Comparison of ENCODE assay signal across 19 cellular contexts in genomic region chr3:112682361-112682760, GRCh38. TPM values are rescaled to one million over a fixed set of nuclear protein-coding genes. Genes with fewer than 3 reads are reported as not detected.
DNase-seq lines count a peak whose midpoint lies in the region; TF ChIP-seq lines count a peak whose summit lies in the region.
"Had no signal": no experiment of that assay in that cellular context is flagged by ENCODE, and none has a peak within 500 bp of the region (broad histone marks: within the 10 kb centered on the region; RNA-seq: fewer than 3 reads in every experiment).

No MANE protein-coding gene starts in this region.

- TF ChIP-seq POLR2A in suprapubic skin (IDR thresholded peaks at IDR 0.05): no peak

- H3K4me2 ChIP-seq in GM23248 (ENCODE audit: unreplicated experiment) (peak overlapping the region; percentile 70), fibroblast of lung (ENCODE audit: extremely low read depth, insufficient read depth, low read length) (no peak overlapping the region), skeletal muscle satellite cell (ENCODE audit: low read length) (no peak overlapping the region)

- H2AFZ ChIP-seq in GM23248: peak overlapping the region; percentile 31
- no peak overlapping the region for H2AFZ ChIP-seq in fibroblast of lung (ENCODE audit: low read length)

- WGBS in GM23248 (ENCODE audit: low coverage in 1 of 2, low lambda C conversion rate in 2 of 2, missing lambda C conversion rate in 2 of 2), 2 experiments: 64 to 68% methylated on average over 5 of the region's 5 CpGs
- WGBS in suprapubic skin: 94% methylated on average over 5 of the region's 5 CpGs

- peaks cover 62% of the 10 kb centered on the region for H3F3A ChIP-seq in GM23248 (ENCODE audit: insufficient read depth)

- no peaks in the 10 kb centered on the region for H4K20me1 ChIP-seq in GM23248 (ENCODE audit: insufficient read depth)
- H4K20me1 ChIP-seq in fibroblast of lung (ENCODE audit: control insufficient read depth, extremely low read depth, insufficient read depth, low read length): no peaks in the 10 kb centered on the region

- TF ChIP-seq EP300 in suprapubic skin (IDR thresholded peaks at IDR 0.05): no peak

- DNase-seq in GM23248 (peak; percentile 53), SJSA1 (ENCODE audit: low read depth in 1 of 2, low spot score in 2 of 2) (no peak), fibroblast of lung (ENCODE audit: low read depth in 2 of 2) (peak in 1 of 2 donors; percentile 66), NCI-H1694 (lab: John Stamatoyannopoulos, UW) (no peak), mucosa of gallbladder (ENCODE audit: low spot score) (no peak), suprapubic skin (ENCODE audit: low spot score in 2 of 2) (no peak)
- DNase-seq: activated B cell treated with CpG ODN at 0.5 μM for 24 hours; activated CD4-positive, alpha-beta T cell treated with anti-CD3 and anti-CD28 coated beads, Interleukin-2, amount 50 U/mL, for 4 hours; activated naive CD4-positive, alpha-beta T cell treated with anti-CD3 and anti-CD28 coated beads, Interleukin-2, amount 10 ng/mL, durations not matched to agents 7 days and 5 days; amniotic stem cell; glutamatergic neuron; MM.1S; NCI-H524 treated with DMSO at 0.1 percent for 48 hours; stimulated activated CD4-positive, alpha-beta T cell treated with anti-CD3 and anti-CD28 coated beads, Interleukin-1b, Interleukin-23, amount 100 ng/mL, for 48 hours; T-helper 9 cell had no signal

- H3K79me2 ChIP-seq in GM23248 (ENCODE audit: insufficient read depth): no peaks in the 10 kb centered on the region
- H3K79me2 ChIP-seq in fibroblast of lung (ENCODE audit: control insufficient read depth, insufficient read depth, low read length): no peaks in the 10 kb centered on the region

- H3K4me1 ChIP-seq in GM23248 (ENCODE audit: insufficient read depth) (peaks cover 63% of the 10 kb centered on the region), SJSA1 (replicated peaks) (peaks cover 66% of the 10 kb centered on the region), fibroblast of lung (ENCODE audit: control insufficient read depth, extremely low read depth, insufficient read depth, low read length) (peaks cover 20% of the 10 kb centered on the region), skeletal muscle satellite cell (ENCODE audit: control insufficient read depth, insufficient read depth, low read length) (peaks cover 70% of the 10 kb centered on the region), suprapubic skin (no peaks in the 10 kb centered on the region)

- no peaks in the 10 kb centered on the region for H3K9me2 ChIP-seq in GM23248 (ENCODE audit: insufficient read depth)

- in situ Hi-C loops in GM23248 (cut with MboI): no loop called here

- H3K4me3 ChIP-seq in GM23248: no peak overlapping the region
- no peak overlapping the region for H3K4me3 ChIP-seq in SJSA1
- no peak overlapping the region for H3K4me3 ChIP-seq in fibroblast of lung (replicated peaks in 1 of 4; ENCODE audit: control extremely low read depth in 1 of 4, insufficient read depth in 1 of 4, low read depth in 3 of 4, low read length in 4 of 4)
- no peak overlapping the region for H3K4me3 ChIP-seq in skeletal muscle satellite cell (ENCODE audit: low read length)
- no peak overlapping the region for H3K4me3 ChIP-seq in suprapubic skin
- H3K4me3 ChIP-seq: K562, lung had no signal

- H3K9me3 ChIP-seq in GM23248 (ENCODE audit: low read depth): no peaks in the 10 kb centered on the region
- no peaks in the 10 kb centered on the region for H3K9me3 ChIP-seq in SJSA1 (replicated peaks)
- no peaks in the 10 kb centered on the region for H3K9me3 ChIP-seq in fibroblast of lung (ENCODE audit: control insufficient read depth, insufficient read depth, low read depth, low read length)
- no peaks in the 10 kb centered on the region for H3K9me3 ChIP-seq in skeletal muscle satellite cell (replicated peaks; ENCODE audit: low read length)
- no peaks in the 10 kb centered on the region for H3K9me3 ChIP-seq in suprapubic skin
- H3K9me3 ChIP-seq: neutrophil had no signal

- peak overlapping the region; percentile 44 for H3K9ac ChIP-seq in GM23248
- no peak overlapping the region for H3K9ac ChIP-seq in fibroblast of lung (ENCODE audit: insufficient read depth, low read length)
- peak overlapping the region; percentile 60 for H3K9ac ChIP-seq in skeletal muscle satellite cell (ENCODE audit: low read depth, low read length)

- H3K36me3 ChIP-seq in GM23248 (ENCODE audit: low read depth) (no peaks in the 10 kb centered on the region), SJSA1 (no peaks in the 10 kb centered on the region), fibroblast of lung (ENCODE audit: control insufficient read depth, insufficient read depth, low read length) (no peaks in the 10 kb centered on the region), skeletal muscle satellite cell (ENCODE audit: insufficient read depth, low read length) (no peaks in the 10 kb centered on the region), suprapubic skin (no peaks in the 10 kb centered on the region)
- H3K36me3 ChIP-seq: neutrophil had no signal

- TF ChIP-seq CTCF in fibroblast of lung (conservative IDR thresholded peaks at IDR 0.05 in 1 of 2, IDR thresholded peaks at IDR 0.05 in 1 of 2; ENCODE audit: low read depth in 1 of 2, low read length in 2 of 2) (no peak), suprapubic skin (IDR thresholded peaks at IDR 0.05) (no peak)

- H3K27me3 ChIP-seq in GM23248 (replicated peaks; ENCODE audit: insufficient read depth) (no peaks in the 10 kb centered on the region), SJSA1 (replicated peaks) (no peaks in the 10 kb centered on the region), fibroblast of lung (ENCODE audit: control insufficient read depth, insufficient read depth, low read length) (no peaks in the 10 kb centered on the region), skeletal muscle satellite cell (ENCODE audit: control insufficient read depth, insufficient read depth, low read length) (no peaks in the 10 kb centered on the region), suprapubic skin (no peaks in the 10 kb centered on the region)

- H3K27ac ChIP-seq in GM23248: peak overlapping the region; percentile 78
- H3K27ac ChIP-seq in SJSA1: peak overlapping the region; percentile 81
- H3K27ac ChIP-seq in fibroblast of lung (ENCODE audit: insufficient read depth, low read length): peak overlapping the region; percentile 69
- no peak overlapping the region for H3K27ac ChIP-seq in suprapubic skin
- H3K27ac ChIP-seq: neutrophil had no signal

RNA-seq across cellular contexts. Expression of gene CCDC80, which starts 41.4 kb away (rescaled TPM):
- 1,174 and 1,238 TPM in 2 replicates for total RNA-seq in GM23248 (2014; rRNA removed; shearing (Covaris generic))
- polyA plus RNA-seq in GM23248 (2016; fragmentation: Nextera tagmentation; extraction: Ambion mirVana): 2,200 and 2,264 TPM in 2 replicates
- total RNA-seq in SJSA1 (2014; rRNA removed; shearing (Covaris generic)): 58.4 and 74.8 TPM in 2 replicates
- total RNA-seq in fibroblast of lung: 153 and 366 TPM in 2 replicates
- polyA plus RNA-seq in fibroblast of lung: 131 and 526 TPM in 2 replicates
- polyA plus RNA-seq in fibroblast of lung (2012): 362 and 1,849 TPM in 2 replicates
- polyA minus RNA-seq in fibroblast of lung (ENCODE audit: low replicate concordance): 162 and 660 TPM in 2 replicates
- 232 and 249 TPM in 2 replicates for total RNA-seq in skeletal muscle satellite cell (2012; rRNA removed)
- total RNA-seq in mucosa of gallbladder: 67.8 TPM
- total RNA-seq in suprapubic skin: 10 to 100 TPM in 3 of 4 donors, 1 to 10 TPM in 1; 8.0 to 32.2 (median 17.1) TPM
- total RNA-seq: activated B cell treated with CpG ODN at 0.5 μM for 24 hours had no signal
